16 cellular contexts compared by ENCODE assay signal in the genomic region with DNA sequence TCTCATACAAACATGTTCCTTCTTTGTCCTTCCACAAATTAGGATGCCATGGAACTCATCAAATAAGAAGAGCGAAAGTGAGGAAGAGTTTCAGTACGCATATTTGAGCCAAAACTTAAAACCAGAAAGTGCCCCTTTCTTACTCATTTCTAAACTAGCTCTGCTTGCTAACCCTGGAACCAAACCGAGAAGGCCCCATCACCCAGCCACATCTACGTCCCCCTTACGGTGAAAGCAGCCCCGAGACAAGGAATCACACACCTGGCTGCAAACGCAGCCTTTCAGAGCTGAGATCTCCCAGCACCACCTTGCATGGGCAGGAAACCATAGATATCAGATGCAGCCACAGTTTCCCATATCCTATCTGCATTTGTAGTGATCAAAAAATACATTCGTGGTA.
DNase-seq lines count a peak whose midpoint lies in the region; ATAC-seq, FAIRE-seq and TF ChIP-seq lines count a peak whose summit lies in the region.
"Had no signal": no experiment of that assay in that cellular context is flagged by ENCODE, and none has a peak within 500 bp of the region (broad histone marks: within the 10 kb centered on the region; RNA-seq: fewer than 3 reads in every experiment).

No MANE protein-coding gene starts in this region.

- H3K9me2 ChIP-seq in Loucy (replicated peaks; ENCODE audit: low read depth, low read length) = no peaks in the 10 kb centered on the region

- H3K36me3 ChIP-seq in Loucy (ENCODE audit: insufficient read depth, low read length) = no peaks in the 10 kb centered on the region
- H3K36me3 ChIP-seq: adrenal gland, right atrium auricular region, uterus had no signal

- no peaks in the 10 kb centered on the region for H3K27me3 Mint-ChIP-seq in activated naive CD8-positive, alpha-beta T cell

- H2AFZ ChIP-seq in Loucy (ENCODE audit: low read length) = no peak overlapping the region

- no peaks in the 10 kb centered on the region for H3K9me3 Mint-ChIP-seq in activated naive CD8-positive, alpha-beta T cell (ENCODE audit: low read depth)

- no peaks in the 10 kb centered on the region for H3F3A ChIP-seq in Loucy (ENCODE audit: low read depth)

- no peaks in the 10 kb centered on the region for H3K27me3 ChIP-seq in Loucy (ENCODE audit: insufficient read depth, low read length, poor library complexity, severe bottlenecking)
- H3K27me3 ChIP-seq: adrenal gland, right atrium auricular region, uterus had no signal

- DNase-seq in activated naive CD4-positive, alpha-beta T cell treated with Interleukin-2 at 50 U/mL for 16 hours = peak; percentile 49
- DNase-seq in activated naive CD4-positive, alpha-beta T cell (lab: John Stamatoyannopoulos, UW) = no peak
- peak; percentile 55 for DNase-seq in stimulated activated naive CD8-positive, alpha-beta T cell treated with anti-CD3 and anti-CD28 coated beads, Interleukin-15, Interleukin-2, amounts not matched to agents 100 U/mL and 50 U/mL, for 24 hours
- no peak for DNase-seq in D721Med (ENCODE audit: insufficient read length, low spot score)
- DNase-seq: EL, foreskin fibroblast, Kasumi-1, NCI-H2081 treated with DMSO at 0.1 percent for 48 hours, uterus had no signal

- H3K4me1 Mint-ChIP-seq in activated naive CD8-positive, alpha-beta T cell (ENCODE audit: low read depth) = peaks cover 68% of the 10 kb centered on the region

- peaks cover 9% of the 10 kb centered on the region for H3K36me3 Mint-ChIP-seq in activated naive CD8-positive, alpha-beta T cell

- H3K27ac Mint-ChIP-seq in activated naive CD8-positive, alpha-beta T cell = peak overlapping the region; percentile 50

- TF ChIP-seq CTCF in Loucy (conservative IDR thresholded peaks at IDR 0.05; ENCODE audit: low read length) (no peak), D721Med (IDR thresholded peaks at IDR 0.05; ENCODE audit: insufficient read depth, missing control alignments) (no peak)

- H3K79me2 ChIP-seq in Loucy (ENCODE audit: insufficient read depth, low read length) = peaks cover 68% of the 10 kb centered on the region; the same call in 1 of the 2 replicates

- peak overlapping the region; percentile 67 for H3K4me3 Mint-ChIP-seq in activated naive CD8-positive, alpha-beta T cell

- peaks cover 45% of the 10 kb centered on the region for H4K20me1 ChIP-seq in Loucy (ENCODE audit: insufficient read depth, low read length, poor library complexity, severe bottlenecking)

- H3K9me3 ChIP-seq in Loucy (ENCODE audit: insufficient read depth, low read depth, low read length) = no peaks in the 10 kb centered on the region
- H3K9me3 ChIP-seq: adrenal gland, right atrium auricular region, uterus had no signal

- H3K4me1 ChIP-seq in Loucy (ENCODE audit: insufficient read depth, low read length, poor library complexity, severe bottlenecking) = peaks cover 11% of the 10 kb centered on the region
- H3K4me1 ChIP-seq: uterus had no signal

- no peak overlapping the region for H3K4me3 ChIP-seq in Loucy (ENCODE audit: low read length, poor library complexity, severe bottlenecking)
- H3K4me3 ChIP-seq: adrenal gland, right atrium auricular region, uterus had no signal

- H3K4me2 ChIP-seq in Loucy (ENCODE audit: low read depth, low read length, poor library complexity, severe bottlenecking) = peak overlapping the region; percentile 20

- peak; percentile 79 for ATAC-seq in stimulated activated naive CD8-positive, alpha-beta T cell treated with anti-CD3 and anti-CD28 coated beads, Interleukin-15, Interleukin-2, amounts not matched to agents 100 U/mL and 50 U/mL, for 24 hours
- no peak for ATAC-seq in GM21723 (IDR thresholded peaks at IDR 0.05; ENCODE audit: unreplicated experiment)
- no peak for ATAC-seq in HG02798 (IDR thresholded peaks at IDR 0.05; ENCODE audit: poor library complexity, unreplicated experiment)

- no peak for FAIRE-seq in D721Med (lab: Jason Lieb, UNC)
- FAIRE-seq: H1 had no signal

- H3K9ac ChIP-seq in Loucy (ENCODE audit: low read depth, low read length, poor library complexity, severe bottlenecking) = no peak overlapping the region

Comparison
In these comparisons a context has a peak if more than half of its experiments do, and no peak if none do; other contexts are left out.
1. DNase-seq: peak in activated naive CD4-positive, alpha-beta T cell treated with Interleukin-2 at 50 U/mL for 16 hours (single experiment) and stimulated activated naive CD8-positive, alpha-beta T cell treated with anti-CD3 and anti-CD28 coated beads, Interleukin-15, Interleukin-2, amounts not matched to agents 100 U/mL and 50 U/mL, for 24 hours (single experiment); none in activated naive CD4-positive, alpha-beta T cell (0 of 4) and D721Med (single experiment).